ENCODE assay signal across 10 cellular contexts in the genomic region with DNA sequence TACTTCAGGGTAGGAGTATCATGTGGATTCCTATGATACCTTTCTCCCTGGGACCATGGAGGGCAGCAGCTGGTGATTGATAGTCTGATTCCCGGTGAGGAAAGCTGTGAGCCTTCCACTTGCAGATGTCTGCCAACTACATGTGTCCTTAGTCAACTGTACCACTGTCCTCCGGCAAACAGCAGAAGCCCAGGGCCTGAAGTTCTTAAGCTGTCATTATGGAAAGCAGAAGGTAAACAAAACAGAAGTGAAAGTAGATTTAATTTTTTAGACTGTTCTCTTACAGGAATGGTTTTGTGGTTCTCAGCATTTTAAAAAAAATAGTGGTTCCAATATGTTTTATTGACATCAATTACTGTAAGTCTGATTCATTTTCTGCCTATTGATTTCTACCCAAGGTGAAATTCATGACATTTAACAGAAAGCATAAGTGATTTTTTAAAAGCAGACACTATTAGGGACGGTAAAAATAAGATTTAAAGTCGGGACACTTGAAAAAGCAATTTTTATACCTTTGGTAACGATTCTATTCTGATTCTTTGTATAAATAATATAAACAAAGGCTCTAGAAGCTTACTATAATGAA. TPM values are rescaled to one million over a fixed set of nuclear protein-coding genes. Genes with fewer than 3 reads are reported as not detected.
DNase-seq lines count a peak whose midpoint lies in the region; ATAC-seq and TF ChIP-seq lines count a peak whose summit lies in the region.
"Had no signal": no experiment of that assay in that cellular context is flagged by ENCODE, and none has a peak within 500 bp of the region (broad histone marks: within the 10 kb centered on the region; RNA-seq: fewer than 3 reads in every experiment).

No MANE protein-coding gene starts in this region.

- peaks cover 6% of the 10 kb centered on the region; the same call in 1 of the 2 replicates for H3K79me2 ChIP-seq in OCI-LY7 (ENCODE audit: insufficient read depth, low read depth, low read length)

- H3K36me3 ChIP-seq in OCI-LY7 (ENCODE audit: insufficient read depth, low read length) (no peaks in the 10 kb centered on the region), gastroesophageal sphincter (peaks cover 0 to 11% of the 10 kb centered on the region in 2 donors)

- peak; percentile 24 for DNase-seq in AG08395 (ENCODE audit: low spot score)
- peak; percentile 32 for DNase-seq in OCI-LY7 (ENCODE audit: low spot score)
- DNase-seq in left cardiac atrium, result no peak
- DNase-seq in middle frontal gyrus (ENCODE audit: extremely low spot score, low spot score), result no peak
- DNase-seq in NCI-H187 (lab: John Stamatoyannopoulos, UW), result no peak
- DNase-seq: midbrain had no signal

- TF ChIP-seq POLR2A in gastroesophageal sphincter (IDR thresholded peaks at IDR 0.05), result no peak

- WGBS in gastroesophageal sphincter (ENCODE audit: low coverage in 1 of 2), 2 donors, result 46 to 54% methylated on average over 5 of the region's 5 CpGs

- H3K4me3 ChIP-seq in OCI-LY7 (ENCODE audit: low read depth, low read length, poor library complexity, severe bottlenecking) (no peak overlapping the region), gastroesophageal sphincter (no peak overlapping the region)
- H3K4me3 ChIP-seq: coronary artery had no signal

- no peak overlapping the region for H2AFZ ChIP-seq in OCI-LY7 (ENCODE audit: low read length)

- no TSS peak for BruUV-seq in OCI-LY7 (replicated peaks; lab: Mats Ljungman, UMichigan)

- no peak overlapping the region for H3K27ac ChIP-seq in OCI-LY7 (ENCODE audit: low read depth, low read length, poor library complexity, severe bottlenecking)
- peak overlapping the region in 1 of 4 donors; percentile 13 for H3K27ac ChIP-seq in gastroesophageal sphincter
- H3K27ac ChIP-seq: coronary artery had no signal

- H3K4me1 ChIP-seq in OCI-LY7 (ENCODE audit: insufficient read depth, low read length, poor library complexity, severe bottlenecking), result peaks cover 35% of the 10 kb centered on the region
- peaks cover 0 to 70% (median 0%) of the 10 kb centered on the region in 3 donors for H3K4me1 ChIP-seq in gastroesophageal sphincter

- H3K9me3 ChIP-seq in OCI-LY7 (ENCODE audit: low read length) (no peaks in the 10 kb centered on the region), gastroesophageal sphincter (no peaks in the 10 kb centered on the region)

- intact Hi-C loops in OCI-LY7 (cut with micrococcal nuclease; ENCODE audit: unreplicated experiment) (no loop called here), left cardiac atrium (cut with DNase I) (no loop called here)

- peak overlapping the region; percentile 45 for H3K4me2 ChIP-seq in OCI-LY7 (ENCODE audit: low read length)

- peaks cover 17% of the 10 kb centered on the region for H4K20me1 ChIP-seq in OCI-LY7 (ENCODE audit: insufficient read depth, low read length)

- no peak for TF ChIP-seq CTCF in OCI-LY7 (conservative IDR thresholded peaks at IDR 0.05; ENCODE audit: low read length)
- no peak for TF ChIP-seq CTCF in gastroesophageal sphincter (IDR thresholded peaks at IDR 0.05)

- no peaks in the 10 kb centered on the region for H3K27me3 ChIP-seq in gastroesophageal sphincter

- no peaks in the 10 kb centered on the region for H3K9me2 ChIP-seq in OCI-LY7 (ENCODE audit: insufficient read depth, low read length)

- TF ChIP-seq EP300 in gastroesophageal sphincter (IDR thresholded peaks at IDR 0.05), result no peak

- ATAC-seq in GM18858 (IDR thresholded peaks at IDR 0.05; ENCODE audit: unreplicated experiment) (peak; percentile 64), left cardiac atrium (peak; percentile 23 to 43), HG02840 (IDR thresholded peaks at IDR 0.05; ENCODE audit: low FRiP score, unreplicated experiment) (no peak), gastroesophageal sphincter (no peak)

- POLR2A ChIA-PET in OCI-LY7 (lab: Charles Lee), result interaction anchor here (0.7 to 0.9 kb wide), 3 partner anchors 9 to 562 kb away, joined by 3 to 6 read pairs (median 3); no protein-coding TSS in a partner anchor

- CTCF ChIA-PET in OCI-LY7 (lab: Charles Lee; ENCODE audit: unreplicated experiment), result no interaction called here

RNA-seq across cellular contexts. Expression of a gene that starts 36.6 kb away (rescaled TPM):
- total RNA-seq in OCI-LY7 (2014; rRNA removed; shearing (Covaris generic)), result 21.6 and 25.1 TPM in 2 replicates
- total RNA-seq in OCI-LY7 (2022) (17.1 and 22.0 TPM in 2 replicates), left cardiac atrium (10 to 100 TPM; 22.8 to 40.4 TPM), gastroesophageal sphincter (10 to 100 TPM; 27.6 to 43.6 (median 38.4) TPM)

Comparison
In these comparisons a context has a peak if more than half of its experiments do, and no peak if none do; other contexts are left out.
1. DNase-seq: peak in AG08395 (single experiment) and OCI-LY7 (single experiment); none in left cardiac atrium (single experiment), middle frontal gyrus (single experiment) and NCI-H187 (0 of 2).
2. ATAC-seq: peak in GM18858 (single experiment) and left cardiac atrium (2 of 2); none in HG02840 (single experiment) and gastroesophageal sphincter (single experiment).